Comparison of ENCODE assay signal across 20 cellular contexts in genomic region chr16:82262244-82262643, GRCh38.
"Had no signal": no experiment of that assay in that cellular context is flagged by ENCODE, and none has a peak within 500 bp of the region (broad histone marks: within the 10 kb centered on the region; RNA-seq: fewer than 3 reads in every experiment).

No MANE protein-coding gene starts in this region.

- H3K4me1 ChIP-seq: foreskin keratinocyte had no signal

- DNase-seq: dermis blood vessel endothelial cell; dorsolateral prefrontal cortex; effector CD4-positive, alpha-beta T cell; effector memory CD4-positive, alpha-beta T cell; foreskin keratinocyte; heart left ventricle; hypothalamus; immature natural killer cell; islet precursor cell; kidney; kidney glomerular epithelial cell; left lung; lower lobe of right lung; mesenchymal stem cell; mucosa of descending colon; naive B cell had no signal

- H3K9me3 ChIP-seq: esophagus muscularis mucosa, gastroesophageal sphincter, heart left ventricle, left lung, lower lobe of right lung, mucosa of descending colon had no signal

- ATAC-seq: foreskin keratinocyte, gastroesophageal sphincter, left lung, lower lobe of right lung, mucosa of descending colon had no signal

- H3K27ac ChIP-seq: coronary artery, dorsolateral prefrontal cortex, esophagus muscularis mucosa, foreskin keratinocyte, gastroesophageal sphincter, heart left ventricle, hepatocyte, left lung, lower lobe of right lung had no signal

- H3K36me3 ChIP-seq: esophagus muscularis mucosa, gastroesophageal sphincter, heart left ventricle, left lung, lower lobe of right lung had no signal

- H3K27me3 ChIP-seq: esophagus muscularis mucosa, gastroesophageal sphincter, heart left ventricle, left lung had no signal

- H3K4me3 ChIP-seq: coronary artery, dorsolateral prefrontal cortex, esophagus muscularis mucosa, gastroesophageal sphincter, heart left ventricle, hepatocyte, left lung, lower lobe of right lung, mucosa of descending colon had no signal
